Comparison of ENCODE assay signal across 26 cellular contexts in the genomic region with DNA sequence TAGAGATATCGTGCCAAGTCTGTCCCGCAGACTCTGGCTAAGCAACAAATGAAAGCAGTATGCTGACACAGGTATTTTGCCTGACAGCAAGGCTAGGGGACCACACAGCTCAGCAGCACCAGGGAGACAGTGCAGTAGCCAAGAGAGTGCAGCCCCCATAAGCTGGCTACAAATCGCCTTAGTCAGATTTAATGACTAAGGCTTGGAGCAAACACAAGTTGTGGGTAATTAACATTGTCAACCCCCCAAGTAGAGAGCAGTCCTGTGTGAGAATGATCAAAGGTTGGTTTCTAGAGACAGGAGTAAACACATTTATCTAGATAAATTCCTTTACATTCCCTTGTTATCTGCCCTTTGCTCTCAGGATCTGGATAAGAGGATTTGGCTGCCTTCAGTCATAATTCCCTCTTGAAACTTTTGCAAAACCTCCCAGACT.
DNase-seq lines count a peak whose midpoint lies in the region; ATAC-seq and TF ChIP-seq lines count a peak whose summit lies in the region.
"Had no signal": no experiment of that assay in that cellular context is flagged by ENCODE, and none has a peak within 500 bp of the region (broad histone marks: within the 10 kb centered on the region; RNA-seq: fewer than 3 reads in every experiment).

No MANE protein-coding gene starts in this region.

- H3K9me3 Mint-ChIP-seq in neural progenitor cell = no peaks in the 10 kb centered on the region

- 60 to 82% methylated on average over 2 to 3 of the region's 3 CpGs for WGBS in transverse colon (ENCODE audit: low coverage in 1 of 2), 2 donors
- 27 to 33% methylated on average over 3 of the region's 3 CpGs for WGBS in aorta, 2 donors

- in situ Hi-C loops in transverse colon (cut with MboI; ENCODE audit: low pct_ligation_motif_present in 1 of 4, low pct_unique_long_range_greater_than_20kb in 1 of 4, low sequenced_read_pairs in 3 of 4) = no loop called here

- H3K4me3 Mint-ChIP-seq in neural progenitor cell = no peak overlapping the region
- H3K4me3 Mint-ChIP-seq: activated T-helper 17 cell treated with anti-CD3 and anti-CD28 coated beads, Interleukin-2, amount 50 U/mL, for 72 hours; B cell; IgD-negative memory B cell; memory B cell; natural killer cell; stimulated activated naive CD8-positive, alpha-beta T cell treated with anti-CD3 and anti-CD28 coated beads, Interleukin-15, amount 100 ng/mL, for 72 hours had no signal

- H3K9me3 ChIP-seq in neural progenitor cell (ENCODE audit: low read depth) (no peaks in the 10 kb centered on the region), transverse colon (no peaks in the 10 kb centered on the region), aorta (ENCODE audit: control insufficient read depth, low read length) (no peaks in the 10 kb centered on the region)
- H3K9me3 ChIP-seq: upper lobe of left lung had no signal

- peaks cover 7% of the 10 kb centered on the region for H3K4me1 Mint-ChIP-seq in neural progenitor cell
- H3K4me1 Mint-ChIP-seq: activated T-helper 17 cell treated with anti-CD3 and anti-CD28 coated beads, Interleukin-2, amount 50 U/mL, for 72 hours; B cell; IgD-negative memory B cell; memory B cell; natural killer cell; stimulated activated naive CD8-positive, alpha-beta T cell treated with anti-CD3 and anti-CD28 coated beads, Interleukin-15, amount 100 ng/mL, for 72 hours had no signal

- H3K27me3 Mint-ChIP-seq in neural progenitor cell (ENCODE audit: insufficient read depth, low read depth) = no peaks in the 10 kb centered on the region
- H3K27me3 Mint-ChIP-seq: activated T-helper 17 cell treated with anti-CD3 and anti-CD28 coated beads, Interleukin-2, amount 50 U/mL, for 72 hours; B cell; IgD-negative memory B cell; memory B cell; stimulated activated naive CD8-positive, alpha-beta T cell treated with anti-CD3 and anti-CD28 coated beads, Interleukin-15, amount 100 ng/mL, for 72 hours had no signal

- H3K36me3 ChIP-seq in neural progenitor cell = no peaks in the 10 kb centered on the region
- H3K36me3 ChIP-seq in transverse colon = no peaks in the 10 kb centered on the region
- H3K36me3 ChIP-seq in aorta (ENCODE audit: control insufficient read depth in 1 of 2, insufficient read depth in 2 of 2, low read length in 1 of 2) = no peaks in the 10 kb centered on the region
- H3K36me3 ChIP-seq: breast epithelium, upper lobe of left lung had no signal

- no peak overlapping the region for H3K9ac ChIP-seq in neural progenitor cell

- TF ChIP-seq POLR2A in transverse colon (IDR thresholded peaks at IDR 0.05) = no peak

- no peak overlapping the region for H2AFZ ChIP-seq in neural progenitor cell (replicated peaks)
- H2AFZ ChIP-seq: PC-9 had no signal

- intact Hi-C loops in transverse colon (cut with DNase I; ENCODE audit: low total_unique reads) (no loop called here), aorta (cut with DNase I) (no loop called here)

- TF ChIP-seq CTCF in neural progenitor cell (IDR thresholded peaks at IDR 0.05) = no peak
- no peak for TF ChIP-seq CTCF in transverse colon (IDR thresholded peaks at IDR 0.05)

- TF ChIP-seq EP300 in transverse colon (IDR thresholded peaks at IDR 0.05; ENCODE audit: low read depth) = no peak

- H3K4me3 ChIP-seq in neural progenitor cell (no peak overlapping the region), transverse colon (no peak overlapping the region), aorta (ENCODE audit: low read length in 2 of 2) (no peak overlapping the region)
- H3K4me3 ChIP-seq: breast epithelium, PC-9, upper lobe of left lung had no signal

- ATAC-seq in aorta (ENCODE audit: low FRiP score) = no peak
- ATAC-seq: activated T-helper 17 cell treated with anti-CD3 and anti-CD28 coated beads, Interleukin-2, amount 50 U/mL, for 72 hours; natural killer cell; SK-N-SH treated with all-trans-retinoic acid at 6 μM for 48 hours; stimulated activated naive CD8-positive, alpha-beta T cell treated with anti-CD3 and anti-CD28 coated beads, Interleukin-15, amount 100 ng/mL, for 72 hours had no signal

- H3K4me1 ChIP-seq in neural progenitor cell = peaks cover 4% of the 10 kb centered on the region
- H3K4me1 ChIP-seq in transverse colon = no peaks in the 10 kb centered on the region
- H3K4me1 ChIP-seq in aorta (ENCODE audit: control insufficient read depth in 1 of 2, insufficient read depth in 2 of 2, low read length in 2 of 2) = no peaks in the 10 kb centered on the region
- H3K4me1 ChIP-seq: breast epithelium, upper lobe of left lung had no signal

- H3F3A ChIP-seq in neural progenitor cell (ENCODE audit: low read depth) = no peaks in the 10 kb centered on the region

- H3K4me2 ChIP-seq in neural progenitor cell = no peak overlapping the region
- H3K4me2 ChIP-seq: PC-9 had no signal

- H3K27me3 ChIP-seq in neural progenitor cell (no peaks in the 10 kb centered on the region), transverse colon (no peaks in the 10 kb centered on the region), aorta (ENCODE audit: control insufficient read depth in 1 of 2, insufficient read depth in 2 of 2, low read length in 1 of 2) (no peaks in the 10 kb centered on the region)
- H3K27me3 ChIP-seq: breast epithelium, upper lobe of left lung had no signal

- H3K36me3 Mint-ChIP-seq in neural progenitor cell = no peaks in the 10 kb centered on the region
- H3K36me3 Mint-ChIP-seq: IgD-negative memory B cell, memory B cell, natural killer cell had no signal

- H3K27ac ChIP-seq in neural progenitor cell (peak overlapping the region; percentile 14), transverse colon (no peak overlapping the region), aorta (ENCODE audit: low read depth in 1 of 2, low read length in 2 of 2) (no peak overlapping the region)
- H3K27ac ChIP-seq: breast epithelium, PC-9, upper lobe of left lung had no signal

- no peaks in the 10 kb centered on the region for H3K79me2 ChIP-seq in neural progenitor cell (ENCODE audit: low read depth)

- DNase-seq in HT1080 (ENCODE audit: low read depth) (peak; percentile 3), NCI-H82 (lab: John Stamatoyannopoulos, UW) (peak; percentile 86), ecto neural progenitor cell (ENCODE audit: low spot score) (peak; percentile 56), neural progenitor cell (ENCODE audit: low spot score) (peak; percentile 64), NCI-H1105 (lab: John Stamatoyannopoulos, UW) (no peak), HK-2 (ENCODE audit: unreplicated experiment) (no peak), transverse colon (no peak), aorta (no peak)
- DNase-seq: cortex of kidney; GOT3; hippocampal formation; kidney; natural killer cell; NCI-H187; NCI-H446; PC-9; posterior cingulate gyrus; stimulated activated CD4-positive, alpha-beta T cell treated with anti-CD3 and anti-CD28 coated beads, Interleukin-2, amount 100 ng/mL, for 48 hours; stimulated activated naive CD8-positive, alpha-beta T cell treated with anti-CD3 and anti-CD28 coated beads, Interleukin-15, amount 100 ng/mL, for 72 hours; upper lobe of left lung had no signal

- no peaks in the 10 kb centered on the region for H4K20me1 ChIP-seq in neural progenitor cell (ENCODE audit: low read depth)

- no peak overlapping the region for H3K27ac Mint-ChIP-seq in neural progenitor cell
- H3K27ac Mint-ChIP-seq: activated T-helper 17 cell treated with anti-CD3 and anti-CD28 coated beads, Interleukin-2, amount 50 U/mL, for 72 hours; B cell; IgD-negative memory B cell; memory B cell; natural killer cell; stimulated activated naive CD8-positive, alpha-beta T cell treated with anti-CD3 and anti-CD28 coated beads, Interleukin-15, amount 100 ng/mL, for 72 hours had no signal

Comparison
In these comparisons a context has a peak if more than half of its experiments do, and no peak if none do; other contexts are left out.
1. DNase-seq: peak in HT1080 (single experiment), NCI-H82 (single experiment), ecto neural progenitor cell (single experiment) and neural progenitor cell (single experiment); none in NCI-H1105 (single experiment), HK-2 (single experiment), transverse colon (single experiment) and aorta (0 of 2).